29 cellular contexts compared by ENCODE assay signal in genomic region chr2:128666596-128666995, GRCh38.
"Had no signal": no experiment of that assay in that cellular context is flagged by ENCODE, and none has a peak within 500 bp of the region (broad histone marks: within the 10 kb centered on the region; RNA-seq: fewer than 3 reads in every experiment).

No MANE protein-coding gene starts in this region.

- H3K27me3 ChIP-seq: ascending aorta, breast epithelium, SJCRH30 had no signal

- DNase-seq: activated CD4-positive, alpha-beta T cell treated with anti-CD3 and anti-CD28 coated beads, Interleukin-2, amount 10 ng/mL, durations not matched to agents 24 days and 14 days; activated CD4-positive, alpha-beta T cell treated with anti-CD3 and anti-CD28 coated beads, Interleukin-2, amount 50 U/mL, for 4 hours; activated CD8-positive, alpha-beta T cell treated with anti-CD3 and anti-CD28 coated beads for 36 hours; activated effector memory CD4-positive, alpha-beta T cell treated with anti-CD3 and anti-CD28 coated beads, Interleukin-2, amount 50 U/mL, for 16 hours; activated naive CD4-positive, alpha-beta T cell; activated naive CD8-positive, alpha-beta T cell treated with anti-CD3 and anti-CD28 coated beads, Interleukin-2, amount 10 ng/mL, durations not matched to agents 7 days and 5 days; activated T-cell treated with anti-CD3 and anti-CD28 coated beads, Interleukin-2, amount 50 U/mL, for 1 hour; activated T-cell treated with anti-CD3 and anti-CD28 coated beads, Interleukin-2, amount 50 U/mL, for 72 hours; amygdala; cerebellar nuclear complex; MM.1S; MV-4-11; NCI-H1092; NCI-H1436 treated with DMSO at 0.1 percent for 48 hours; NCI-H2029; NCI-H345; NCI-H510A; NCI-H526; NCI-H748 treated with DMSO at 0.1 percent for 48 hours; NK-92 treated with Interleukin-12 subunit alpha and Interleukin-12 subunit beta, amount 100 ng/mL, for 24 hours; OCI-M1; SHP77; SJCRH30; T1000 had no signal

- H3K9me3 ChIP-seq: ascending aorta, breast epithelium, SJCRH30 had no signal

- H3K4me2 ChIP-seq: KMS-11 had no signal

- H3K27ac ChIP-seq: ascending aorta, breast epithelium, KMS-11, SJCRH30, SK-N-MC had no signal

- ATAC-seq: activated CD8-positive, alpha-beta T cell treated with anti-CD3 and anti-CD28 coated beads for 36 hours; activated T-cell treated with anti-CD3 and anti-CD28 coated beads, Interleukin-2, amount 50 U/mL, for 72 hours; activated T-helper 17 cell treated with anti-CD3 and anti-CD28 coated beads, Interleukin-2, amount 50 U/mL, for 72 hours had no signal

- H3K4me1 ChIP-seq: breast epithelium, SJCRH30 had no signal

- H3K36me3 ChIP-seq: ascending aorta, breast epithelium, SJCRH30 had no signal

- H3K4me3 ChIP-seq: ascending aorta, breast epithelium, SJCRH30, SK-N-MC had no signal

- H3K9ac ChIP-seq: KMS-11 had no signal
